ENCODE assay signal across 1 cellular context in genomic region chr5:14915291-14915976, GRCh38.
TF ChIP-seq lines count a peak whose summit lies in the region.

No MANE protein-coding gene starts in this region.

TF ChIP-seq in HepG2, 621 proteins besides CTCF, POLR2A, EP300 and RAD21 (continues in another document):
- TF ChIP-seq TRIM22 (IDR thresholded peaks at IDR 0.05), result no peak
- no peak for TF ChIP-seq TEF (CRISPR knock-in tag; IDR thresholded peaks at IDR 0.05)
- no peak for TF ChIP-seq RERE (CRISPR knock-in tag; IDR thresholded peaks at IDR 0.05; ENCODE audit: low read depth)
- no peak for TF ChIP-seq RBFOX2 (IDR thresholded peaks at IDR 0.05; ENCODE audit: low read depth, low read length)
- peak; percentile 51; the same call in 1 of the 2 replicates for TF ChIP-seq MED1 (CRISPR knock-in tag; IDR thresholded peaks at IDR 0.05)
- TF ChIP-seq KDM1A (CRISPR knock-in tag; IDR thresholded peaks at IDR 0.05), result peak; percentile 51; the same call in 1 of the 2 replicates
- no peak for TF ChIP-seq ZNF615 (CRISPR knock-in tag; IDR thresholded peaks at IDR 0.05; ENCODE audit: borderline replicate concordance)
- peak; percentile 85 for TF ChIP-seq RARA (CRISPR knock-in tag; IDR thresholded peaks at IDR 0.05)
- no peak for TF ChIP-seq ZNF713 (CRISPR knock-in tag; IDR thresholded peaks at IDR 0.05)
- TF ChIP-seq ZNF616 (CRISPR knock-in tag; IDR thresholded peaks at IDR 0.05; ENCODE audit: low read depth), result no peak
- no peak for TF ChIP-seq GRHL1 (CRISPR knock-in tag; conservative IDR thresholded peaks at IDR 0.05)
- no peak for TF ChIP-seq ZNF232 (CRISPR knock-in tag; IDR thresholded peaks at IDR 0.05; ENCODE audit: borderline replicate concordance)
- TF ChIP-seq NFRKB (IDR thresholded peaks at IDR 0.05), result no peak
- TF ChIP-seq SCMH1 (CRISPR knock-in tag; IDR thresholded peaks at IDR 0.05; ENCODE audit: borderline replicate concordance), result no peak
- TF ChIP-seq ZNF33A (CRISPR knock-in tag; IDR thresholded peaks at IDR 0.05; ENCODE audit: borderline replicate concordance), result no peak
- no peak for TF ChIP-seq ZNF782 (CRISPR knock-in tag; IDR thresholded peaks at IDR 0.05; ENCODE audit: borderline replicate concordance)
- no peak for TF ChIP-seq ZNF160 (CRISPR knock-in tag; IDR thresholded peaks at IDR 0.05)
- no peak for TF ChIP-seq ZKSCAN8 (CRISPR knock-in tag; IDR thresholded peaks at IDR 0.05; ENCODE audit: borderline replicate concordance)
- no peak for TF ChIP-seq ZNF557 (CRISPR knock-in tag; IDR thresholded peaks at IDR 0.05)
- no peak for TF ChIP-seq MAFF (IDR thresholded peaks at IDR 0.05; ENCODE audit: low read depth, low read length)
- TF ChIP-seq CHD2 (IDR thresholded peaks at IDR 0.05; ENCODE audit: low read depth, low read length), result no peak
- TF ChIP-seq RELA (CRISPR knock-in tag; IDR thresholded peaks at IDR 0.05), result no peak
- TF ChIP-seq HNRNPUL1 (IDR thresholded peaks at IDR 0.05; ENCODE audit: low read depth, low read length), result no peak
- TF ChIP-seq ZNF704 (CRISPR knock-in tag; IDR thresholded peaks at IDR 0.05; ENCODE audit: borderline replicate concordance), result no peak
- no peak for TF ChIP-seq REXO4 (CRISPR knock-in tag; IDR thresholded peaks at IDR 0.05; ENCODE audit: borderline replicate concordance)
- no peak for TF ChIP-seq KDM4B (CRISPR knock-in tag; IDR thresholded peaks at IDR 0.05)
- TF ChIP-seq ZNF709 (CRISPR knock-in tag; IDR thresholded peaks at IDR 0.05), result no peak
- no peak for TF ChIP-seq GMEB1 (CRISPR knock-in tag; IDR thresholded peaks at IDR 0.05; ENCODE audit: borderline replicate concordance)
- no peak for TF ChIP-seq DMAP1 (CRISPR knock-in tag; IDR thresholded peaks at IDR 0.05)
- TF ChIP-seq ZNF460 (CRISPR knock-in tag; IDR thresholded peaks at IDR 0.05; ENCODE audit: borderline replicate concordance), result no peak
- no peak for TF ChIP-seq ZGPAT (CRISPR knock-in tag; IDR thresholded peaks at IDR 0.05)
- no peak for TF ChIP-seq PBX3 (CRISPR knock-in tag; IDR thresholded peaks at IDR 0.05; ENCODE audit: borderline replicate concordance)
- TF ChIP-seq RFXANK (CRISPR knock-in tag; IDR thresholded peaks at IDR 0.05), result no peak
- no peak for TF ChIP-seq HIVEP1 (CRISPR knock-in tag; IDR thresholded peaks at IDR 0.05)
- TF ChIP-seq CCAR2 (optimal IDR thresholded peaks at IDR 0.05; ENCODE audit: low read depth, low read length), result no peak
- TF ChIP-seq ZBTB44 (CRISPR knock-in tag; IDR thresholded peaks at IDR 0.05), result no peak
- no peak for TF ChIP-seq ZNF430 (CRISPR knock-in tag; IDR thresholded peaks at IDR 0.05)
- no peak for TF ChIP-seq BATF2 (CRISPR knock-in tag; IDR thresholded peaks at IDR 0.05)
- TF ChIP-seq ATF7-NPFF (CRISPR knock-in tag; IDR thresholded peaks at IDR 0.05; ENCODE audit: low read depth), result no peak
- TF ChIP-seq ZNF839 (CRISPR knock-in tag; IDR thresholded peaks at IDR 0.05; ENCODE audit: borderline replicate concordance), result no peak
- no peak for TF ChIP-seq NAIF1 (CRISPR knock-in tag; IDR thresholded peaks at IDR 0.05; ENCODE audit: borderline replicate concordance)
- TF ChIP-seq ZNF644 (CRISPR knock-in tag; IDR thresholded peaks at IDR 0.05; ENCODE audit: low read depth), result peak; percentile 89
- TF ChIP-seq ZNF530 (CRISPR knock-in tag; IDR thresholded peaks at IDR 0.05; ENCODE audit: low read depth), result no peak
- TF ChIP-seq ZFP82 (CRISPR knock-in tag; IDR thresholded peaks at IDR 0.05; ENCODE audit: borderline replicate concordance), result no peak
- no peak for TF ChIP-seq ZNF800 (CRISPR knock-in tag; IDR thresholded peaks at IDR 0.05)
- no peak for TF ChIP-seq MIXL1 (CRISPR knock-in tag; IDR thresholded peaks at IDR 0.05)
